Comparison of ENCODE assay signal across 8 cellular contexts in the genomic region with DNA sequence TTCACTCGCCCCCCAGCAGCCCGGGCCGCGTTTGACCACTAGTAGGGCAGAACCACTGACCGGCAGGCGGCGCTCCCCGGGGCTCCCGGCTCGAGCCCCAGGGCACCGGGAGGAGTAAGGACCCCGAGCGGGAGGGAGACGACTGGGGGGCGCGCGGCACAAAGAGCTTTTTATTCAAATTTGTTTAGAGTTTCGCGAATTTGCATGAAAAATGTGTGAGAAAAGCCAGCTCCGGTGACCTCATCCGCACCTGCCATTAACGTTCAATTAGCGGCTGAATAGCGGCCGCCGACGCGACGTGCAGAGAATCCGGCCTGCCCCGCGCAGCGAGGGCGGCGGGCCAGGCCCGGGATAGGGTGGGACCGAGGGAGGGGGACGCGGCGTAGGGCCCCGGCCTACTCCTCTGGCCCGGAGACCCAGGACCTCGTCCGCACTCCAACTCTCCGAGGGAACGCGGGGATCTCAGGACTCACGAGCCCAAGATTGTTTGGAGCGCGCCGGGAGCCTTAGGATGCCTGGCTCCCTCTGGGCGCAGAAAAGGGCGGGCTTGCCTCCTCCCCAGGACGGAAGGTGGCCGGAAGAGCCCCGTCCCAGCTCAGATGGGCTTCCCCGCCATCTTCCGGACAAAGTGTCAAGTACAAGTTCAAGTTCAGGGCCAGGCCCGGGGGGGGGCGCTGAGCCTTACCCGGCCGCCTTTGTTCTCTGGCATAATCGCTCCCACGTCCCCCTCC.
DNase-seq lines count a peak whose midpoint lies in the region; ATAC-seq, FAIRE-seq and TF ChIP-seq lines count a peak whose summit lies in the region.

No MANE protein-coding gene starts in this region.

- H3K27me3 ChIP-seq in Panc1 (ENCODE audit: control insufficient read depth, insufficient read depth, low read length), result no peaks in the 10 kb centered on the region

- no peak for TF ChIP-seq POLR2A in H54 (IDR thresholded peaks at IDR 0.05; ENCODE audit: low read depth, low read length)

- H3K4me3 ChIP-seq in Panc1 (ENCODE audit: low read depth in 2 of 2, low read length in 2 of 2) (peak overlapping the region; percentile 46 to 50), choroid plexus epithelial cell (ENCODE audit: low read depth, low read length) (no peak overlapping the region), mesodermal cell (ENCODE audit: extremely low read depth, insufficient read depth, low read length, poor library complexity, severe bottlenecking) (peak overlapping the region; percentile 11)

- intact Hi-C loops in Panc1 (cut with micrococcal nuclease; ENCODE audit: unreplicated experiment), result no loop called here

- ATAC-seq in GM19395 (IDR thresholded peaks at IDR 0.05; ENCODE audit: unreplicated experiment) (peak; percentile 67), Panc1 (peak; percentile 77)

- POLR2A ChIA-PET in Panc1 (lab: Charles Lee), result no interaction called here

- no peak for FAIRE-seq in H54 (lab: Jason Lieb, UNC)

- H3K36me3 ChIP-seq in Panc1 (ENCODE audit: control insufficient read depth, insufficient read depth, low read length) (no peaks in the 10 kb centered on the region), mesodermal cell (ENCODE audit: control insufficient read depth, insufficient read depth, low read length) (no peaks in the 10 kb centered on the region)

- in situ Hi-C loops in Panc1 (cut with HindIII; ENCODE audit: low pct_unique_long_range_greater_than_20kb, low sequenced_read_pairs), result no loop called here

- no peaks in the 10 kb centered on the region for H3K9me3 ChIP-seq in Panc1 (ENCODE audit: control insufficient read depth, insufficient read depth, low read depth, low read length)
- H3K9me3 ChIP-seq in mesodermal cell (ENCODE audit: control insufficient read depth, low read length), result no peaks in the 10 kb centered on the region

- H3K27ac ChIP-seq in Panc1 (ENCODE audit: low read length), result peak overlapping the region; percentile 29; the same call in 1 of the 2 replicates
- no peak overlapping the region for H3K27ac ChIP-seq in mesodermal cell (ENCODE audit: low read depth, low read length, severe bottlenecking)

- TF ChIP-seq CTCF in Panc1 (IDR thresholded peaks at IDR 0.05) (peak; percentile 81), choroid plexus epithelial cell (conservative IDR thresholded peaks at IDR 0.05; ENCODE audit: low read depth, low read length) (peak; percentile 45)

- H3K4me1 ChIP-seq in Panc1 (ENCODE audit: control insufficient read depth, insufficient read depth, low read length) (peaks cover 3% of the 10 kb centered on the region; the same call in 1 of the 2 replicates), mesodermal cell (ENCODE audit: control insufficient read depth, insufficient read depth, low read length, poor library complexity, severe bottlenecking) (peaks cover 7% of the 10 kb centered on the region)

- CTCF ChIA-PET in Panc1 (lab: Charles Lee), result interaction anchor here (0.6 to 1.6 kb wide), 2 partner anchors 35 to 42 kb away, joined by 3 to 10 read pairs; no protein-coding TSS in a partner anchor

- no TSS peak for BruUV-seq in Panc1 (replicated peaks; lab: Mats Ljungman, UMichigan)

- 1% methylated on average over 57 to 58 of the region's 64 CpGs for WGBS in mesodermal cell (ENCODE audit: insufficient coverage in 2 of 2), 2 experiments

- DNase-seq in DMS53 (lab: John Stamatoyannopoulos, UW) (peak; percentile 81), HUDEP-2 (lab: John Stamatoyannopoulos, UW; ENCODE audit: unreplicated experiment in 76 of 76) (peak in 53 of 76 experiments; percentile 5 to 63 (median 36)), Panc1 (ENCODE audit: low read depth, low spot score) (no peak), choroid plexus epithelial cell (ENCODE audit: low read depth) (no peak), SIG-M5 treated with dmso at 0.1 percent for 504 hours (lab: John Stamatoyannopoulos, UW; ENCODE audit: unreplicated experiment) (no peak), H54 (ENCODE audit: insufficient read length, low spot score) (no peak)

Comparison
In these comparisons a context has a peak if more than half of its experiments do, and no peak if none do; other contexts are left out.
1. DNase-seq: peak in DMS53 (single experiment) and HUDEP-2 (53 of 76); none in Panc1 (single experiment), choroid plexus epithelial cell (single experiment), SIG-M5 treated with dmso at 0.1 percent for 504 hours (single experiment) and H54 (single experiment).